ENCODE assay signal across 1 cellular context in genomic region chr3:128923607-128924385, GRCh38.
TF ChIP-seq lines count a peak whose summit lies in the region.

No MANE protein-coding gene starts in this region.

TF ChIP-seq in HepG2, 621 proteins besides CTCF, POLR2A, EP300 and RAD21:
- TF ChIP-seq TIGD3 (CRISPR knock-in tag; IDR thresholded peaks at IDR 0.05; ENCODE audit: borderline replicate concordance) (no peak), GFI1 (CRISPR knock-in tag; IDR thresholded peaks at IDR 0.05; ENCODE audit: borderline replicate concordance) (no peak), ZNF652 (CRISPR knock-in tag; IDR thresholded peaks at IDR 0.05; ENCODE audit: borderline replicate concordance, low read depth) (no peak), MIXL1 (CRISPR knock-in tag; IDR thresholded peaks at IDR 0.05) (no peak), ELF1 (CRISPR knock-in tag; IDR thresholded peaks at IDR 0.05) (no peak), KDM5B (CRISPR knock-in tag; IDR thresholded peaks at IDR 0.05; ENCODE audit: borderline replicate concordance) (no peak), ZSCAN20 (CRISPR knock-in tag; IDR thresholded peaks at IDR 0.05; ENCODE audit: borderline replicate concordance) (no peak), ZNF550 (CRISPR knock-in tag; IDR thresholded peaks at IDR 0.05; ENCODE audit: borderline replicate concordance) (no peak), MED13 (CRISPR knock-in tag; IDR thresholded peaks at IDR 0.05) (no peak), SMAD9 (CRISPR knock-in tag; IDR thresholded peaks at IDR 0.05) (no peak), ZBTB46 (CRISPR knock-in tag; IDR thresholded peaks at IDR 0.05; ENCODE audit: borderline replicate concordance) (no peak), ZNF639 (CRISPR knock-in tag; conservative IDR thresholded peaks at IDR 0.05) (no peak), SRSF4 (IDR thresholded peaks at IDR 0.05; ENCODE audit: low read depth, low read length, poor library complexity, severe bottlenecking) (no peak), CREM (IDR thresholded peaks at IDR 0.05) (no peak), CREM (CRISPR knock-in tag; IDR thresholded peaks at IDR 0.05) (no peak), ZNF484 (CRISPR knock-in tag; IDR thresholded peaks at IDR 0.05; ENCODE audit: borderline replicate concordance, low read depth) (no peak)
